Comparison of ENCODE assay signal across 7 cellular contexts in the genomic region with DNA sequence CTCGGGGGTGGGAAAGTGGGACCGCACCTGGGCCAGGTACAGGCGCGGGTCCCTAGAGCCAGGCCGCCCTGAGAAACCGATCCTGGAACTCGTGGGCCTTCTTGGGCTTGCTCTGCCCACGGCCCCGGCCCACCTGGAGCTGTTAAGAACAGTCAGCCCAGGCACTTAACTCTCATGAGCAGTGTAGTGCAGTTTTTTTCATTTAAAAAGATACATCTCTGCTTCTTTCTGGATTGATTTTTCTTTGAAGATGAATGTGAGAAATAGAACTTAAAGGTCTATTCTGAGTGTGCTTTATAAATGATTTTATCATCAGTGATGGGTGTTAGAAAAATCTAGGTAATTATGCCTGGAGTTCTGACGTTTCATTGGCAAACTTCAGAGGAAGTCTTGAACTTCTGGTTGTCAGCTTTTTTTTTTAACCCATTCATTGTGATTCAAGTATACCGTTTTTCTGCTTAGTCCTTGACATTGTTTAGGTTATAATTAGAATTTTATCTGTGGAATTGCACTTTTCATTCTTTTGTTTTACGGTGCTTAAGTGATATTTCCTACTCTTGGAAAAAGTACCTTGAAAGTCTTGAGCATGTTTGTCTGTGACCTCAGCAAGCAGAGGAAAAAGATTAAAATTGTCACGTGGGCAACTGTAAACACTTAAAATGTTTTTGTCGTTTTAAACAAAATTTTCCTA. TPM values are rescaled to one million over a fixed set of nuclear protein-coding genes. Genes with fewer than 3 reads are reported as not detected.
DNase-seq lines count a peak whose midpoint lies in the region; ATAC-seq and TF ChIP-seq lines count a peak whose summit lies in the region.

No MANE protein-coding gene starts in this region.

- H2BK15ac ChIP-seq in H9 (ENCODE audit: low read depth, low read length): no peak overlapping the region

- no peaks in the 10 kb centered on the region for H4K20me1 ChIP-seq in H9 (ENCODE audit: control insufficient read depth, insufficient read depth, insufficient read length)

- H4K91ac ChIP-seq in H9 (ENCODE audit: insufficient read length, low read depth, low read length): no peak overlapping the region

- TF ChIP-seq CTCF in H9 (conservative IDR thresholded peaks at IDR 0.05) (no peak), endothelial cell (IDR thresholded peaks at IDR 0.05; ENCODE audit: unreplicated experiment) (no peak), parathyroid adenoma (IDR thresholded peaks at IDR 0.05) (no peak)

- H2AFZ ChIP-seq in H9 (ENCODE audit: low read length) (no peak overlapping the region), parathyroid adenoma (peak overlapping the region; percentile 72)

- H3T11ph ChIP-seq in H9 (ENCODE audit: low read length): no peak overlapping the region

- H3K27me3 ChIP-seq in H9 (ENCODE audit: insufficient read depth, low read length) (no peaks in the 10 kb centered on the region), parathyroid adenoma (ENCODE audit: control insufficient read depth, insufficient read depth, low read length) (no peaks in the 10 kb centered on the region)

- no peak overlapping the region for H3K56ac ChIP-seq in H9 (ENCODE audit: insufficient read length, low read depth, low read length)

- DNase-seq in H9 (no peak), NOMO-1 treated with DMSO at 0.1 percent for 48 hours (lab: John Stamatoyannopoulos, UW; ENCODE audit: unreplicated experiment) (peak; percentile 13), endothelial cell (ENCODE audit: low spot score) (no peak), OCI-M2 (lab: John Stamatoyannopoulos, UW; ENCODE audit: unreplicated experiment) (no peak)
- DNase-seq in activated CD8-positive, alpha-beta memory T cell treated with anti-CD3 and anti-CD28 coated beads, Interleukin-2, amount 50 U/mL, for 48 hours: no peak

- H3K4me2 ChIP-seq in H9 (ENCODE audit: insufficient read depth, insufficient read length, low read length) (peak overlapping the region; percentile 59), parathyroid adenoma (ENCODE audit: low read length) (peak overlapping the region; percentile 96)

- no peak overlapping the region for H2BK12ac ChIP-seq in H9 (ENCODE audit: insufficient read length, low read depth, low read length)

- H3K23me2 ChIP-seq in H9 (ENCODE audit: insufficient read length, low read depth, low read length, poor library complexity, severe bottlenecking): peaks cover 3% of the 10 kb centered on the region

- H4K8ac ChIP-seq in H9 (replicated peaks; ENCODE audit: insufficient read length, low read depth, low read length): no peak overlapping the region

- H3K36me3 Mint-ChIP-seq in H9 (ENCODE audit: insufficient read depth in 1 of 3, low read depth in 3 of 3) (peaks cover 25 to 38% (median 27%) of the 10 kb centered on the region in 3 experiments; a peak in 6 of 7 replicates), endothelial cell (ENCODE audit: low read depth, unreplicated experiment) (no peaks in the 10 kb centered on the region)

- H3K23ac ChIP-seq in H9 (ENCODE audit: insufficient read length, low read depth, low read length): no peak overlapping the region

- H3K18ac ChIP-seq in H9 (ENCODE audit: insufficient read length, low read depth, low read length): no peak overlapping the region

- H3K4me3 Mint-ChIP-seq in H9 (peak overlapping the region; percentile 98 to 99), endothelial cell (ENCODE audit: unreplicated experiment) (peak overlapping the region; percentile 93)

- H3K9me3 Mint-ChIP-seq in H9 (no peaks in the 10 kb centered on the region), endothelial cell (ENCODE audit: unreplicated experiment) (no peaks in the 10 kb centered on the region)

- peak; percentile 22 for ATAC-seq in GM18502 (IDR thresholded peaks at IDR 0.05; ENCODE audit: poor library complexity, unreplicated experiment)

- no peak overlapping the region for H4K5ac ChIP-seq in H9 (ENCODE audit: insufficient read length, low read depth, low read length)

- no peak overlapping the region for H2AK5ac ChIP-seq in H9 (ENCODE audit: insufficient read length, low read length)

- H3K9ac ChIP-seq in H9 (ENCODE audit: extremely low read depth, insufficient read length, low read length) (peak overlapping the region; percentile 95), parathyroid adenoma (no peak overlapping the region)

- H3K9me3 ChIP-seq in H9 (ENCODE audit: control insufficient read depth, low read depth, low read length) (no peaks in the 10 kb centered on the region), parathyroid adenoma (ENCODE audit: control insufficient read depth, low read length) (no peaks in the 10 kb centered on the region)

- H3K79me2 ChIP-seq in H9 (ENCODE audit: insufficient read depth, low read length) (peaks cover 32% of the 10 kb centered on the region; the same call in 1 of the 2 replicates), parathyroid adenoma (no peaks in the 10 kb centered on the region)

- no peak overlapping the region for H3K4me3 ChIP-seq in parathyroid adenoma (ENCODE audit: low read depth, low read length)

- no peak overlapping the region for H2BK20ac ChIP-seq in H9 (ENCODE audit: low read depth, low read length, poor library complexity, severe bottlenecking)

- no CpG with 5 or more reads among the region's 14 CpGs for WGBS in H9 (ENCODE audit: extremely low coverage, insufficient read length, low lambda C conversion rate)

- H3K14ac ChIP-seq in H9 (ENCODE audit: insufficient read depth, low read length): peak overlapping the region; percentile 99; the same call in 1 of the 2 replicates

- H3K79me1 ChIP-seq in H9 (ENCODE audit: insufficient read depth, low read depth, low read length, poor library complexity, severe bottlenecking): peaks cover under 1% of the 10 kb centered on the region

- H3K36me3 ChIP-seq in parathyroid adenoma (ENCODE audit: control insufficient read depth, insufficient read depth, low read length): no peaks in the 10 kb centered on the region

- H2BK120ac ChIP-seq in H9 (ENCODE audit: low read depth, low read length, poor library complexity, severe bottlenecking): peak overlapping the region; percentile 25

- H2BK5ac ChIP-seq in H9 (ENCODE audit: insufficient read length, low read length): no peak overlapping the region

- H3K4me1 ChIP-seq in H9 (ENCODE audit: insufficient read depth, low read length) (no peaks in the 10 kb centered on the region; the same call in 1 of the 2 replicates), parathyroid adenoma (no peaks in the 10 kb centered on the region)

- no peak overlapping the region for H3K4ac ChIP-seq in H9 (ENCODE audit: low read depth, low read length)

- H3K27ac ChIP-seq in H9 (ENCODE audit: insufficient read length, low read depth, low read length): no peak overlapping the region
- no peak overlapping the region for H3K27ac ChIP-seq in parathyroid adenoma

- H3K27ac Mint-ChIP-seq in H9: peak overlapping the region in 1 of 3 experiments; percentile 100; a peak in 3 of 7 replicates
- peak overlapping the region; percentile 67 for H3K27ac Mint-ChIP-seq in endothelial cell (ENCODE audit: unreplicated experiment)

- H3K27me3 Mint-ChIP-seq in H9 (ENCODE audit: low read depth) (0 out of 2 replicates have a peak, but pooled peaks cover 1% of the 10 kb centered on the region), endothelial cell (ENCODE audit: unreplicated experiment) (no peaks in the 10 kb centered on the region)

- H3K4me1 Mint-ChIP-seq in H9 (peaks cover 30 to 31% of the 10 kb centered on the region in 2 experiments), endothelial cell (ENCODE audit: unreplicated experiment) (peaks cover 13% of the 10 kb centered on the region)

RNA-seq across cellular contexts. Expression of a gene that starts 0.8 kb away (rescaled TPM):
- 75.2 and 78.9 TPM in 2 replicates for total RNA-seq in H9 (2021)
- total RNA-seq in endothelial cell (ENCODE audit: unreplicated experiment): 14.8 TPM
